In genomic region chr12:117318591-117318990, GRCh38 we compare ENCODE assay signal across 16 cellular contexts. TPM values are rescaled to one million over a fixed set of nuclear protein-coding genes. Genes with fewer than 3 reads are reported as not detected.
A peak's percentile ranks its signal among the peaks of the same experiment; 100 is the strongest.
DNase-seq lines count a peak whose midpoint lies in the region; TF ChIP-seq lines count a peak whose summit lies in the region.
"Had no signal": no experiment of that assay in that cellular context is flagged by ENCODE, and none has a peak within 500 bp of the region (broad histone marks: within the 10 kb centered on the region; RNA-seq: fewer than 3 reads in every experiment).

No MANE protein-coding gene starts in this region.

- no peaks in the 10 kb centered on the region for H3K36me3 ChIP-seq in thyroid gland
- H3K36me3 ChIP-seq: BLaER1, HAP-1 had no signal

- no peak for TF ChIP-seq POLR2A in thyroid gland (IDR thresholded peaks at IDR 0.05)

- no peak for TF ChIP-seq CTCF in thyroid gland (IDR thresholded peaks at IDR 0.05)

- no peaks in the 10 kb centered on the region for H3K9me3 ChIP-seq in thyroid gland
- H3K9me3 ChIP-seq: Caco-2, HAP-1 had no signal

- no peak overlapping the region for H3K4me3 ChIP-seq in thyroid gland (replicated peaks in 1 of 3)
- H3K4me3 ChIP-seq: BLaER1, HAP-1 had no signal

- no peaks in the 10 kb centered on the region for H3K4me1 ChIP-seq in thyroid gland
- H3K4me1 ChIP-seq: Caco-2, HAP-1 had no signal

- peak; percentile 55 for DNase-seq in DMS 273 (lab: John Stamatoyannopoulos, UW; ENCODE audit: unreplicated experiment)
- DNase-seq in DMS 273 treated with DMSO at 0.1 percent for 48 hours (lab: John Stamatoyannopoulos, UW), result no peak
- peak; percentile 24 for DNase-seq in NCI-H1694 treated with DMSO at 0.1 percent for 48 hours (lab: John Stamatoyannopoulos, UW)
- DNase-seq in medulla oblongata (ENCODE audit: extremely low spot score), result peak; percentile 8
- DNase-seq in thyroid gland, result peak; percentile 78 to 82
- no peak for DNase-seq in T1000 (lab: John Stamatoyannopoulos, UW)
- no peak for DNase-seq in occipital lobe (lab: John Stamatoyannopoulos, UW)
- DNase-seq in OCI-M2 (lab: John Stamatoyannopoulos, UW; ENCODE audit: unreplicated experiment), result no peak
- DNase-seq: Caco-2; CD8-positive, alpha-beta memory T cell; EL; GDM1 had no signal

- intact Hi-C loops in thyroid gland (cut with DNase I), result no loop called here

- H3K27me3 ChIP-seq in thyroid gland, result no peaks in the 10 kb centered on the region
- H3K27me3 ChIP-seq: BLaER1 had no signal

- H3K27ac ChIP-seq in thyroid gland, result no peak overlapping the region
- H3K27ac ChIP-seq: 22Rv1, BLaER1 had no signal

- WGBS in thyroid gland, 2 donors, result 45 to 51% methylated on average over 8 to 9 of the region's 9 CpGs

RNA-seq across cellular contexts. Expression of gene NOS1, which starts 42.8 kb away (rescaled TPM):
- total RNA-seq in thyroid gland, result 1 to 10 TPM in 1 of 4 donors, under 1 TPM in 2, not detected in 1; 0.13 to 2.8 (median 0.73) TPM
- 1.2 TPM for total RNA-seq in occipital lobe
- total RNA-seq: Caco-2; CD8-positive, alpha-beta memory T cell; HepG2 had no signal

Comparison
In these comparisons a context has a peak if more than half of its experiments do, and no peak if none do; other contexts are left out.
1. DNase-seq: peak in DMS 273 (single experiment), NCI-H1694 treated with DMSO at 0.1 percent for 48 hours (single experiment), medulla oblongata (single experiment) and thyroid gland (2 of 2); none in DMS 273 treated with DMSO at 0.1 percent for 48 hours (single experiment), T1000 (single experiment), occipital lobe (single experiment) and OCI-M2 (single experiment).